1 cellular context compared by ENCODE assay signal in the genomic region with DNA sequence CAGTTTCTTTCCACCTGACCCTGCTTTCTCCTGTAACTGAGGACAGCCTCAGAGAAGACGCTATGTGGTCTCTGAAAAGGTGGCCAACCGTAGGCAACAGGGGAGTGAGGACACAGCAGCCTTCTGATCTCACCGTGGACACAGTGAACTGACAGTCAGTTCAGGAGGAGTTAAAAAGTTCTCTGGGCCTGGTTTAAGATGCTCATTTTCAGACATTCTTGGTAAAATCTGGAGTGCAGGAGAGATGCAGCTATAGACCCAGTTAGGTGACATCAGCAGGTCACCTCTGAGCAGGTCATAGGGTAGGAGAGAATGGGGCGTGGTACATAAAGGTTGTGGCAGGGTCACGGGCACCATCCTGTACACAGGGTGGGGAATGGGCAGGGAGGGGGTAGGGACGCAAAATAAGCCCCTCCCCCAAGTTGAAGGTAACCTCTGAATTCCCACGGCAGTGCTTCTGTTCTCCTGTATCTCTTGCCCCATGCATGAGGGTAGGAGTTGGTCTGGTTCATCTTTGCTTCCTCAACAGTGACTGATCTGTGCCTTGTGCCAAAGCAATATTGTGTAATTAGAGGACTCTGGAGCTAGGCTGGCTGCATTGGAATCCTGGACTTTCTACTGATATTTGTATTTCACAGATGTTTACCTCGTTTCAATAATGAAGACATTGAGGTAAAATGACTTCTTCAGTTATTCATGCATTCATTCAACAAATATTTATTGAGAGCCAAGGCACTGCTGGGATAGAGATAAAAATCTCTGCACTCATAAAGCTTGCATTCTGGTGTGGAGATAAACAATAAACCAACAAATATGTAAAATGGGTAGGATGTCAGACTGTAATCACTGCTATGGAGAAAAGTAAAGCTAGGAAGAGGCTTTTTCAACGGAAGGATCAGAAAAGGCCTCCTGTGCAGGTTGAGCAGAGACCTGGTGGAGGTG.
A peak's percentile ranks its signal among the peaks of the same experiment; 100 is the strongest.
TF ChIP-seq lines count a peak whose summit lies in the region.

No MANE protein-coding gene starts in this region.

TF ChIP-seq in HepG2, 621 proteins besides CTCF, POLR2A, EP300 and RAD21 (continued from another document and continues in another):
- TF ChIP-seq, protein P1, sequence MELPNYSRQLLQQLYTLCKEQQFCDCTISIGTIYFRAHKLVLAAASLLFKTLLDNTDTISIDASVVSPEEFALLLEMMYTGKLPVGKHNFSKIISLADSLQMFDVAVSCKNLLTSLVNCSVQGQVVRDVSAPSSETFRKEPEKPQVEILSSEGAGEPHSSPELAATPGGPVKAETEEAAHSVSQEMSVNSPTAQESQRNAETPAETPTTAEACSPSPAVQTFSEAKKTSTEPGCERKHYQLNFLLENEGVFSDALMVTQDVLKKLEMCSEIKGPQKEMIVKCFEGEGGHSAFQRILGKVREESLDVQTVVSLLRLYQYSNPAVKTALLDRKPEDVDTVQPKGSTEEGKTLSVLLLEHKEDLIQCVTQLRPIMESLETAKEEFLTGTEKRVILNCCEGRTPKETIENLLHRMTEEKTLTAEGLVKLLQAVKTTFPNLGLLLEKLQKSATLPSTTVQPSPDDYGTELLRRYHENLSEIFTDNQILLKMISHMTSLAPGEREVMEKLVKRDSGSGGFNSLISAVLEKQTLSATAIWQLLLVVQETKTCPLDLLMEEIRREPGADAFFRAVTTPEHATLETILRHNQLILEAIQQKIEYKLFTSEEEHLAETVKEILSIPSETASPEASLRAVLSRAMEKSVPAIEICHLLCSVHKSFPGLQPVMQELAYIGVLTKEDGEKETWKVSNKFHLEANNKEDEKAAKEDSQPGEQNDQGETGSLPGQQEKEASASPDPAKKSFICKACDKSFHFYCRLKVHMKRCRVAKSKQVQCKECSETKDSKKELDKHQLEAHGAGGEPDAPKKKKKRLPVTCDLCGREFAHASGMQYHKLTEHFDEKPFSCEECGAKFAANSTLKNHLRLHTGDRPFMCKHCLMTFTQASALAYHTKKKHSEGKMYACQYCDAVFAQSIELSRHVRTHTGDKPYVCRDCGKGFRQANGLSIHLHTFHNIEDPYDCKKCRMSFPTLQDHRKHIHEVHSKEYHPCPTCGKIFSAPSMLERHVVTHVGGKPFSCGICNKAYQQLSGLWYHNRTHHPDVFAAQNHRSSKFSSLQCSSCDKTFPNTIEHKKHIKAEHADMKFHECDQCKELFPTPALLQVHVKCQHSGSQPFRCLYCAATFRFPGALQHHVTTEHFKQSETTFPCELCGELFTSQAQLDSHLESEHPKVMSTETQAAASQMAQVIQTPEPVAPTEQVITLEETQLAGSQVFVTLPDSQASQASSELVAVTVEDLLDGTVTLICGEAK (IDR thresholded peaks at IDR 0.05), result no peak
- TF ChIP-seq, protein P1 (CRISPR knock-in tag; IDR thresholded peaks at IDR 0.05), result no peak
- TF ChIP-seq EED (CRISPR knock-in tag; IDR thresholded peaks at IDR 0.05) (no peak), MED8 (CRISPR knock-in tag; IDR thresholded peaks at IDR 0.05; ENCODE audit: insufficient replicate concordance) (no peak), HCFC1 (IDR thresholded peaks at IDR 0.05; ENCODE audit: low read depth, low read length) (no peak), ZNF567 (CRISPR knock-in tag; IDR thresholded peaks at IDR 0.05; ENCODE audit: borderline replicate concordance) (no peak), ZNF619 (CRISPR knock-in tag; IDR thresholded peaks at IDR 0.05) (no peak), YY1 (IDR thresholded peaks at IDR 0.05; ENCODE audit: insufficient read depth, insufficient replicate concordance, low read depth, low read length) (no peak), ARID5B (CRISPR knock-in tag; IDR thresholded peaks at IDR 0.05) (peak; percentile 82), HOXA7 (CRISPR knock-in tag; IDR thresholded peaks at IDR 0.05) (no peak), GLI4 (CRISPR knock-in tag; IDR thresholded peaks at IDR 0.05; ENCODE audit: borderline replicate concordance) (no peak), ATM (IDR thresholded peaks at IDR 0.05; ENCODE audit: borderline replicate concordance) (no peak), ZNF746 (CRISPR knock-in tag; IDR thresholded peaks at IDR 0.05) (0 out of 2 replicates have a peak, but pooled peaks have one; percentile 43), REXO4 (CRISPR knock-in tag; IDR thresholded peaks at IDR 0.05; ENCODE audit: borderline replicate concordance) (no peak), ZNF546 (CRISPR knock-in tag; conservative IDR thresholded peaks at IDR 0.05) (no peak), SMARCC2 (IDR thresholded peaks at IDR 0.05) (no peak), FOXA1 (IDR thresholded peaks at IDR 0.05) (no peak), FOXA1 (CRISPR knock-in tag; IDR thresholded peaks at IDR 0.05) (peak; percentile 65), ZNF333 (CRISPR knock-in tag; IDR thresholded peaks at IDR 0.05; ENCODE audit: borderline replicate concordance) (no peak), NCOA1 (CRISPR knock-in tag; IDR thresholded peaks at IDR 0.05) (0 out of 2 replicates have a peak, but pooled peaks have one; percentile 54), MBD4 (IDR thresholded peaks at IDR 0.05; ENCODE audit: borderline replicate concordance, low read length) (no peak), ZFP1 (CRISPR knock-in tag; IDR thresholded peaks at IDR 0.05) (no peak), ZNF263 (CRISPR knock-in tag; IDR thresholded peaks at IDR 0.05) (no peak), NCOA2 (CRISPR knock-in tag; IDR thresholded peaks at IDR 0.05) (peak; percentile 88), FOXM1 (CRISPR knock-in tag; IDR thresholded peaks at IDR 0.05) (no peak), RXRB (CRISPR knock-in tag; IDR thresholded peaks at IDR 0.05; ENCODE audit: borderline replicate concordance) (peak; percentile 65; the same call in 1 of the 2 replicates), ZSCAN9 (CRISPR knock-in tag; IDR thresholded peaks at IDR 0.05; ENCODE audit: borderline replicate concordance) (no peak), ZNF781 (CRISPR knock-in tag; IDR thresholded peaks at IDR 0.05; ENCODE audit: borderline replicate concordance, not compliant biosample characterization) (no peak), HNRNPUL1 (IDR thresholded peaks at IDR 0.05; ENCODE audit: low read depth, low read length) (no peak), SNRNP70 (IDR thresholded peaks at IDR 0.05; ENCODE audit: low read depth, low read length) (no peak), HOMEZ (CRISPR knock-in tag; IDR thresholded peaks at IDR 0.05; ENCODE audit: low read depth) (peak; percentile 40; the same call in 1 of the 2 replicates), ZNF224 (CRISPR knock-in tag; IDR thresholded peaks at IDR 0.05) (no peak)
- TF ChIP-seq, protein P2, sequence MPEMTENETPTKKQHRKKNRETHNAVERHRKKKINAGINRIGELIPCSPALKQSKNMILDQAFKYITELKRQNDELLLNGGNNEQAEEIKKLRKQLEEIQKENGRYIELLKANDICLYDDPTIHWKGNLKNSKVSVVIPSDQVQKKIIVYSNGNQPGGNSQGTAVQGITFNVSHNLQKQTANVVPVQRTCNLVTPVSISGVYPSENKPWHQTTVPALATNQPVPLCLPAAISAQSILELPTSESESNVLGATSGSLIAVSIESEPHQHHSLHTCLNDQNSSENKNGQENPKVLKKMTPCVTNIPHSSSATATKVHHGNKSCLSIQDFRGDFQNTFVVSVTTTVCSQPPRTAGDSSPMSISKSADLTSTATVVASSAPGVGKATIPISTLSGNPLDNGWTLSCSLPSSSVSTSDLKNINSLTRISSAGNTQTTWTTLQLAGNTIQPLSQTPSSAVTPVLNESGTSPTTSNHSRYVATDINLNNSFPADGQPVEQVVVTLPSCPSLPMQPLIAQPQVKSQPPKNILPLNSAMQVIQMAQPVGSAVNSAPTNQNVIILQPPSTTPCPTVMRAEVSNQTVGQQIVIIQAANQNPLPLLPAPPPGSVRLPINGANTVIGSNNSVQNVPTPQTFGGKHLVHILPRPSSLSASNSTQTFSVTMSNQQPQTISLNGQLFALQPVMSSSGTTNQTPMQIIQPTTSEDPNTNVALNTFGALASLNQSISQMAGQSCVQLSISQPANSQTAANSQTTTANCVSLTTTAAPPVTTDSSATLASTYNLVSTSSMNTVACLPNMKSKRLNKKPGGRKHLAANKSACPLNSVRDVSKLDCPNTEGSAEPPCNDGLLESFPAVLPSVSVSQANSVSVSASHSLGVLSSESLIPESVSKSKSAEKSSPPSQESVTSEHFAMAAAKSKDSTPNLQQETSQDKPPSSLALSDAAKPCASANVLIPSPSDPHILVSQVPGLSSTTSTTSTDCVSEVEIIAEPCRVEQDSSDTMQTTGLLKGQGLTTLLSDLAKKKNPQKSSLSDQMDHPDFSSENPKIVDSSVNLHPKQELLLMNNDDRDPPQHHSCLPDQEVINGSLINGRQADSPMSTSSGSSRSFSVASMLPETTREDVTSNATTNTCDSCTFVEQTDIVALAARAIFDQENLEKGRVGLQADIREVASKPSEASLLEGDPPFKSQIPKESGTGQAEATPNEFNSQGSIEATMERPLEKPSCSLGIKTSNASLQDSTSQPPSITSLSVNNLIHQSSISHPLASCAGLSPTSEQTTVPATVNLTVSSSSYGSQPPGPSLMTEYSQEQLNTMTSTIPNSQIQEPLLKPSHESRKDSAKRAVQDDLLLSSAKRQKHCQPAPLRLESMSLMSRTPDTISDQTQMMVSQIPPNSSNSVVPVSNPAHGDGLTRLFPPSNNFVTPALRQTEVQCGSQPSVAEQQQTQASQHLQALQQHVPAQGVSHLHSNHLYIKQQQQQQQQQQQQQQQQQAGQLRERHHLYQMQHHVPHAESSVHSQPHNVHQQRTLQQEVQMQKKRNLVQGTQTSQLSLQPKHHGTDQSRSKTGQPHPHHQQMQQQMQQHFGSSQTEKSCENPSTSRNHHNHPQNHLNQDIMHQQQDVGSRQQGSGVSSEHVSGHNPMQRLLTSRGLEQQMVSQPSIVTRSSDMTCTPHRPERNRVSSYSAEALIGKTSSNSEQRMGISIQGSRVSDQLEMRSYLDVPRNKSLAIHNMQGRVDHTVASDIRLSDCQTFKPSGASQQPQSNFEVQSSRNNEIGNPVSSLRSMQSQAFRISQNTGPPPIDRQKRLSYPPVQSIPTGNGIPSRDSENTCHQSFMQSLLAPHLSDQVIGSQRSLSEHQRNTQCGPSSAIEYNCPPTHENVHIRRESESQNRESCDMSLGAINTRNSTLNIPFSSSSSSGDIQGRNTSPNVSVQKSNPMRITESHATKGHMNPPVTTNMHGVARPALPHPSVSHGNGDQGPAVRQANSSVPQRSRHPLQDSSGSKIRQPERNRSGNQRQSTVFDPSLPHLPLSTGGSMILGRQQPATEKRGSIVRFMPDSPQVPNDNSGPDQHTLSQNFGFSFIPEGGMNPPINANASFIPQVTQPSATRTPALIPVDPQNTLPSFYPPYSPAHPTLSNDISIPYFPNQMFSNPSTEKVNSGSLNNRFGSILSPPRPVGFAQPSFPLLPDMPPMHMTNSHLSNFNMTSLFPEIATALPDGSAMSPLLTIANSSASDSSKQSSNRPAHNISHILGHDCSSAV (CRISPR knock-in tag; IDR thresholded peaks at IDR 0.05; ENCODE audit: borderline replicate concordance), result no peak
